8 cellular contexts compared by ENCODE assay signal in genomic region chr12:70049596-70050360, GRCh38.
DNase-seq lines count a peak whose midpoint lies in the region; ATAC-seq lines count a peak whose summit lies in the region.

No MANE protein-coding gene starts in this region.

- no peak overlapping the region for H3K14ac ChIP-seq in mesenchymal stem cell (ENCODE audit: low read length in 2 of 2)

- H3K4me3 ChIP-seq in mesenchymal stem cell (ENCODE audit: insufficient read depth in 1 of 2, low read depth in 1 of 2, low read length in 2 of 2), result no peak overlapping the region
- no peak overlapping the region for H3K4me3 ChIP-seq in effector memory CD4-positive, alpha-beta T cell (ENCODE audit: insufficient read depth, low read depth, low read length, poor library complexity, severe bottlenecking)

- no peaks in the 10 kb centered on the region for H3K79me1 ChIP-seq in mesenchymal stem cell (replicated peaks; ENCODE audit: low read length, poor library complexity, severe bottlenecking)

- DNase-seq in NOMO-1 treated with dmso at 0.1 percent for 144 hours (lab: John Stamatoyannopoulos, UW; ENCODE audit: unreplicated experiment), result peak; percentile 44
- DNase-seq in mesenchymal stem cell, result no peak
- no peak for DNase-seq in NCI-H526 treated with DMSO at 0.1 percent for 48 hours (lab: John Stamatoyannopoulos, UW)
- DNase-seq in dermis blood vessel endothelial cell, result no peak
- DNase-seq in RKO (ENCODE audit: low spot score), result no peak
- DNase-seq in effector memory CD4-positive, alpha-beta T cell, result no peak

- H3K9ac ChIP-seq in mesenchymal stem cell (ENCODE audit: low read length), result no peak overlapping the region

- no peak overlapping the region for H3K4me2 ChIP-seq in mesenchymal stem cell (ENCODE audit: low read length, poor library complexity, severe bottlenecking)

- H2BK120ac ChIP-seq in mesenchymal stem cell (ENCODE audit: low read depth, low read length), result no peak overlapping the region

- H2BK15ac ChIP-seq in mesenchymal stem cell (ENCODE audit: low read depth, poor library complexity, severe bottlenecking), result no peak overlapping the region

- no peak overlapping the region for H2AFZ ChIP-seq in mesenchymal stem cell (ENCODE audit: low read depth, low read length)

- no peak overlapping the region for H2AK5ac ChIP-seq in mesenchymal stem cell (ENCODE audit: low read length, severe bottlenecking)

- H3K23ac ChIP-seq in mesenchymal stem cell (ENCODE audit: low read length in 2 of 2), result no peak overlapping the region

- no peaks in the 10 kb centered on the region for H3K36me3 ChIP-seq in mesenchymal stem cell (ENCODE audit: control insufficient read depth in 1 of 2, insufficient read depth in 2 of 2, low read depth in 1 of 2, low read length in 2 of 2)
- no peaks in the 10 kb centered on the region for H3K36me3 ChIP-seq in effector memory CD4-positive, alpha-beta T cell (ENCODE audit: control insufficient read depth, insufficient read depth, low read length)

- H3K9me3 ChIP-seq in mesenchymal stem cell (ENCODE audit: control insufficient read depth, low read length), result no peaks in the 10 kb centered on the region
- H3K9me3 ChIP-seq in effector memory CD4-positive, alpha-beta T cell (ENCODE audit: control insufficient read depth, low read length), result no peaks in the 10 kb centered on the region

- no peaks in the 10 kb centered on the region for H3K4me1 ChIP-seq in mesenchymal stem cell (ENCODE audit: control insufficient read depth, insufficient read depth, low read depth, low read length)
- H3K4me1 ChIP-seq in effector memory CD4-positive, alpha-beta T cell (ENCODE audit: control insufficient read depth, insufficient read depth, low read length, poor library complexity, severe bottlenecking), result no peaks in the 10 kb centered on the region

- no peak overlapping the region for H2BK12ac ChIP-seq in mesenchymal stem cell (ENCODE audit: low read length in 2 of 2)

- H3K27ac ChIP-seq in mesenchymal stem cell (ENCODE audit: low read length, poor library complexity, severe bottlenecking), result no peak overlapping the region
- H3K27ac ChIP-seq in effector memory CD4-positive, alpha-beta T cell (ENCODE audit: insufficient read depth, low read length, poor library complexity, severe bottlenecking), result no peak overlapping the region

- no peak overlapping the region for H3K4ac ChIP-seq in mesenchymal stem cell (ENCODE audit: low read depth in 1 of 2, low read length in 2 of 2)

- no peaks in the 10 kb centered on the region for H3K27me3 ChIP-seq in mesenchymal stem cell (ENCODE audit: control insufficient read depth in 1 of 2, insufficient read depth in 1 of 2, low read length in 2 of 2)
- H3K27me3 ChIP-seq in effector memory CD4-positive, alpha-beta T cell (replicated peaks; ENCODE audit: control insufficient read depth, insufficient read depth, low read length, poor library complexity, severe bottlenecking), result no peaks in the 10 kb centered on the region

- no peak overlapping the region for H2BK5ac ChIP-seq in mesenchymal stem cell (ENCODE audit: low read depth, low read length, poor library complexity, severe bottlenecking)

- 75% methylated on average over 3 of the region's 5 CpGs for WGBS in mesenchymal stem cell

- peak overlapping the region; percentile 34 for H4K91ac ChIP-seq in mesenchymal stem cell (ENCODE audit: low read length)

- peak; percentile 89 for ATAC-seq in GM19025 (IDR thresholded peaks at IDR 0.05; ENCODE audit: low read depth, unreplicated experiment)
- ATAC-seq in HG02759 (IDR thresholded peaks at IDR 0.05; ENCODE audit: unreplicated experiment), result peak; percentile 91

- no peak overlapping the region for H4K8ac ChIP-seq in mesenchymal stem cell (ENCODE audit: low read length)

- H3K18ac ChIP-seq in mesenchymal stem cell (ENCODE audit: low read depth in 1 of 2, low read length in 2 of 2), result no peak overlapping the region
